ENCODE assay signal across 1 cellular context in genomic region chr4:11954093-11954492, GRCh38.
TF ChIP-seq lines count a peak whose summit lies in the region.

No MANE protein-coding gene starts in this region.

TF ChIP-seq in GM23338, 12 proteins besides CTCF, POLR2A, EP300 and RAD21 (continued from another document):
- TF ChIP-seq ETS1 (IDR thresholded peaks at IDR 0.05) (no peak), EZH2 (IDR thresholded peaks at IDR 0.05; ENCODE audit: low read depth, unreplicated experiment) (no peak)
TF ChIP-seq in GM23338: peak in this region for 0.
